Comparison of ENCODE assay signal across 7 cellular contexts in genomic region chr16:74373847-74374184, GRCh38. TPM values are rescaled to one million over a fixed set of nuclear protein-coding genes. Genes with fewer than 3 reads are reported as not detected.
DNase-seq lines count a peak whose midpoint lies in the region; ATAC-seq lines count a peak whose summit lies in the region.
"Not testable (repeated sequence)": the region's sequence is repeated elsewhere in the genome, so short reads cannot be mapped to it uniquely, and the experiment has no call there.
"Had no signal": no experiment of that assay in that cellular context is flagged by ENCODE, and none has a peak within 500 bp of the region (broad histone marks: within the 10 kb centered on the region; RNA-seq: fewer than 3 reads in every experiment).

No MANE protein-coding gene starts in this region.

- DNase-seq in CD4-positive, CD25-positive, alpha-beta regulatory T cell, result not testable (repeated sequence)
- DNase-seq in posterior vena cava (ENCODE audit: low spot score), result peak; percentile 77

- H3K4me3 Mint-ChIP-seq in CD4-positive, CD25-positive, alpha-beta regulatory T cell; dendritic cell treated with granulocyte-macrophage colony-stimulating factor and Interleukin-4, amounts not matched to agents 40 ng/mL and 50 ng/mL, for 4 days: not testable (repeated sequence)
- peak overlapping the region in 1 of 4 donors; percentile 58 for H3K4me3 Mint-ChIP-seq in IgD-negative memory B cell

- not testable (repeated sequence) for H3K4me1 Mint-ChIP-seq in CD4-positive, CD25-positive, alpha-beta regulatory T cell; IgD-negative memory B cell
- peaks cover 19% of the 10 kb centered on the region for H3K4me1 Mint-ChIP-seq in dendritic cell treated with granulocyte-macrophage colony-stimulating factor and Interleukin-4, amounts not matched to agents 40 ng/mL and 50 ng/mL, for 4 days (ENCODE audit: low read depth)

- H3K36me3 Mint-ChIP-seq in CD4-positive, CD25-positive, alpha-beta regulatory T cell; IgD-negative memory B cell; dendritic cell treated with granulocyte-macrophage colony-stimulating factor and Interleukin-4, amounts not matched to agents 40 ng/mL and 50 ng/mL, for 4 days (ENCODE audit: low read depth): not testable (repeated sequence)

- peak overlapping the region in 2 of 3 donors; percentile 66 to 78 for H3K27ac Mint-ChIP-seq in CD4-positive, CD25-positive, alpha-beta regulatory T cell
- peak overlapping the region in 2 of 3 donors; percentile 60 to 83 for H3K27ac Mint-ChIP-seq in IgD-negative memory B cell
- peak overlapping the region; percentile 4 for H3K27ac Mint-ChIP-seq in dendritic cell treated with granulocyte-macrophage colony-stimulating factor and Interleukin-4, amounts not matched to agents 40 ng/mL and 50 ng/mL, for 4 days

- H3K4me3 ChIP-seq in CD4-positive, CD25-positive, alpha-beta regulatory T cell (ENCODE audit: low read depth, low read length), result not testable (repeated sequence)

- not testable (repeated sequence) for H3K36me3 ChIP-seq in CD4-positive, CD25-positive, alpha-beta regulatory T cell (ENCODE audit: control insufficient read depth, insufficient read depth, low read length)

- not testable (repeated sequence) for H3K27ac ChIP-seq in CD4-positive, CD25-positive, alpha-beta regulatory T cell (ENCODE audit: insufficient read depth, low read length, poor library complexity, severe bottlenecking)

- not testable (repeated sequence) for H3K9me3 ChIP-seq in CD4-positive, CD25-positive, alpha-beta regulatory T cell (ENCODE audit: control insufficient read depth in 2 of 2, low read length in 2 of 2)

- not testable (repeated sequence) for ATAC-seq in CD4-positive, CD25-positive, alpha-beta regulatory T cell (ENCODE audit: low read depth in 2 of 2)
- peak; percentile 4 for ATAC-seq in esophagus mucosa

- not testable (repeated sequence) for H3K27me3 ChIP-seq in CD4-positive, CD25-positive, alpha-beta regulatory T cell (ENCODE audit: control insufficient read depth, insufficient read depth, low read length)

- H3K27me3 Mint-ChIP-seq in CD4-positive, CD25-positive, alpha-beta regulatory T cell; IgD-negative memory B cell; dendritic cell treated with granulocyte-macrophage colony-stimulating factor and Interleukin-4, amounts not matched to agents 40 ng/mL and 50 ng/mL, for 4 days: not testable (repeated sequence)

- H3K9me3 Mint-ChIP-seq in CD4-positive, CD25-positive, alpha-beta regulatory T cell; IgD-negative memory B cell; dendritic cell treated with granulocyte-macrophage colony-stimulating factor and Interleukin-4, amounts not matched to agents 40 ng/mL and 50 ng/mL, for 4 days: not testable (repeated sequence)

- not testable (repeated sequence) for H3K4me1 ChIP-seq in CD4-positive, CD25-positive, alpha-beta regulatory T cell (ENCODE audit: control insufficient read depth, insufficient read depth, low read length, poor library complexity, severe bottlenecking)

- intact Hi-C loops in dendritic cell treated with granulocyte-macrophage colony-stimulating factor and Interleukin-4, amounts not matched to agents 40 ng/mL and 50 ng/mL, for 4 days (cut with micrococcal nuclease); posterior vena cava (cut with DNase I): not testable (repeated sequence)

RNA-seq across cellular contexts. Expression of gene NPIPB15, which starts 2.3 kb away (rescaled TPM):
- 6.3 TPM for total RNA-seq in CD4-positive, CD25-positive, alpha-beta regulatory T cell
- under 1 TPM in 1 of 4 donors, not detected in 3; 0.24 TPM for polyA plus RNA-seq in CD4-positive, CD25-positive, alpha-beta regulatory T cell
- 1.7 TPM for polyA plus RNA-seq in IgD-negative memory B cell
- total RNA-seq in esophagus mucosa (2.8 TPM), posterior vena cava (1 to 10 TPM; 2.6 to 2.7 TPM)
- total RNA-seq: A172 had no signal

RNA-seq across cellular contexts. Expression of gene CLEC18B, which starts 47.5 kb away (rescaled TPM):
- total RNA-seq in CD4-positive, CD25-positive, alpha-beta regulatory T cell, result 0.91 TPM
- not detected for polyA plus RNA-seq in CD4-positive, CD25-positive, alpha-beta regulatory T cell
- not detected for polyA plus RNA-seq in IgD-negative memory B cell
- total RNA-seq in esophagus mucosa (2.8 TPM), posterior vena cava (under 1 TPM; 0.52 to 0.60 TPM)
- polyA plus RNA-seq: BJ had no signal

Comparison
In these comparisons a context has a peak if more than half of its experiments do, and no peak if none do; other contexts are left out.
1. H3K27ac Mint-ChIP-seq: peak in every context shown above with its lines; median percentile 72 in CD4-positive, CD25-positive, alpha-beta regulatory T cell; 72 in IgD-negative memory B cell; 4 in dendritic cell treated with granulocyte-macrophage colony-stimulating factor and Interleukin-4, amounts not matched to agents 40 ng/mL and 50 ng/mL, for 4 days.